8 cellular contexts compared by ENCODE assay signal in genomic region chr6:7107578-7108195, GRCh38. TPM values are rescaled to one million over a fixed set of nuclear protein-coding genes. Genes with fewer than 3 reads are reported as not detected.
DNase-seq lines count a peak whose midpoint lies in the region; ATAC-seq and TF ChIP-seq lines count a peak whose summit lies in the region.

RREB1 (plus strand) TSS chr6:7107961; CDS start chr6:7181912, 73,951 bp downstream.

- H3K27me3 ChIP-seq in liver (ENCODE audit: control insufficient read depth in 4 of 4, insufficient read depth in 4 of 4, low read length in 3 of 4): no peaks in the 10 kb centered on the region

- peak in 1 of 2 donors; percentile 13 for TF ChIP-seq RAD21 in liver (IDR thresholded peaks at IDR 0.05)

- peaks cover 4 to 39% (median 34%) of the 10 kb centered on the region in 4 donors for H3K4me1 ChIP-seq in liver (ENCODE audit: control insufficient read depth in 4 of 4, insufficient read depth in 4 of 4, low read length in 3 of 4)

- under 1% methylated on average over 59 of the region's 59 CpGs for WGBS in liver

- peak; percentile 37 for ATAC-seq in HG02870 (IDR thresholded peaks at IDR 0.05; ENCODE audit: unreplicated experiment)

- peak within 1 kb of the TSS; percentile 91 to 92 for H3K9ac ChIP-seq in liver (ENCODE audit: low read depth in 1 of 2, low read length in 2 of 2)

- no peaks in the 10 kb centered on the region for H3K36me3 ChIP-seq in liver (ENCODE audit: control insufficient read depth in 4 of 4, insufficient read depth in 3 of 4, low read depth in 1 of 4, low read length in 3 of 4)

- H3K9me3 ChIP-seq in liver (ENCODE audit: control insufficient read depth in 4 of 4, low read length in 3 of 4): no peaks in the 10 kb centered on the region

- H3K4me3 ChIP-seq in liver (ENCODE audit: low read depth in 1 of 3, low read length in 3 of 3): peak within 1 kb of the TSS; percentile 92 to 100 (median 96)

- no peak for TF ChIP-seq CTCF in liver (IDR thresholded peaks at IDR 0.05; ENCODE audit: low read depth, low read length, missing input control)

- DNase-seq in NCI-H1105 treated with DMSO at 0.1 percent for 48 hours (lab: John Stamatoyannopoulos, UW) (peak; percentile 57), NCI-H1105 (lab: John Stamatoyannopoulos, UW) (no peak), NCI-H2196 (lab: John Stamatoyannopoulos, UW; ENCODE audit: unreplicated experiment) (peak; percentile 68), dermis blood vessel endothelial cell (peak; percentile 57)
- DNase-seq in activated CD4-positive, alpha-beta T cell treated with anti-CD3 and anti-CD28 coated beads for 48 hours: peak; percentile 73
- peak in 2 of 3 donors; percentile 48 for DNase-seq in stimulated activated CD4-positive, alpha-beta T cell treated with anti-CD3 and anti-CD28 coated beads, TNF-alpha, amount 100 ng/mL, for 48 hours (ENCODE audit: low read depth in 3 of 3)

- peak within 1 kb of the TSS; percentile 96 to 99 for H3K27ac ChIP-seq in liver (ENCODE audit: low read depth in 1 of 2, low read length in 2 of 2)

TF ChIP-seq in liver, 16 proteins besides CTCF, POLR2A, EP300 and RAD21:
- TF ChIP-seq HNF4A (conservative IDR thresholded peaks at IDR 0.05) (peak; percentile 17 to 26), YY1 (IDR thresholded peaks at IDR 0.05) (peak; percentile 86), TAF1 (conservative IDR thresholded peaks at IDR 0.05) (no peak)

RNA-seq across cellular contexts. Expression of gene RREB1, which starts in this region (rescaled TPM):
- total RNA-seq in dermis blood vessel endothelial cell: 20.6 and 28.9 TPM in 2 replicates
- total RNA-seq in liver: 10 to 100 TPM; 22.8 to 28.9 TPM
- polyA plus RNA-seq in liver: 10 to 100 TPM; 10.1 to 11.8 TPM
